In genomic region chr19:51687791-51688664, GRCh38 we compare ENCODE assay signal across 8 cellular contexts. TPM values are rescaled to one million over a fixed set of nuclear protein-coding genes. Genes with fewer than 3 reads are reported as not detected.
DNase-seq lines count a peak whose midpoint lies in the region; ATAC-seq and TF ChIP-seq lines count a peak whose summit lies in the region.

No MANE protein-coding gene starts in this region.

- ATAC-seq in HG03139 (IDR thresholded peaks at IDR 0.05; ENCODE audit: unreplicated experiment) (no peak), GM18873 (IDR thresholded peaks at IDR 0.05; ENCODE audit: low FRiP score, unreplicated experiment) (no peak)

- CTCF ChIA-PET in RWPE1 (lab: Yijun Ruan, JAX), result interaction anchor here (0.6 to 0.7 kb wide), 3 partner anchors 142 to 1150 kb away, joined by 3 to 4 read pairs (median 4); no protein-coding TSS in a partner anchor

- H3K9ac ChIP-seq in liver (ENCODE audit: low read depth in 1 of 2, low read length in 2 of 2), result peak overlapping the region in 1 of 2 donors; percentile 20

- H3K27ac ChIP-seq in RWPE1, result peak overlapping the region; percentile 99
- H3K27ac ChIP-seq in liver (ENCODE audit: low read depth in 1 of 2, low read length in 2 of 2), result peak overlapping the region; percentile 74 to 75
- H3K27ac ChIP-seq in substantia nigra (ENCODE audit: low read depth, low read length, poor library complexity, severe bottlenecking), result peak overlapping the region; percentile 98

- TF ChIP-seq CTCF in RWPE1 (conservative IDR thresholded peaks at IDR 0.05; ENCODE audit: low read depth) (no peak), liver (IDR thresholded peaks at IDR 0.05; ENCODE audit: low read depth, low read length, missing input control) (no peak)

- POLR2A ChIA-PET in RWPE1 (lab: Yijun Ruan, JAX; ENCODE audit: low non-redundant PET), result interaction anchor here (0.5 to 2.1 kb wide), 3 partner anchors 14 to 16 kb away, joined by 3 to 17 read pairs (median 3); no protein-coding TSS in a partner anchor

- H3K9me3 ChIP-seq in liver (ENCODE audit: control insufficient read depth in 4 of 4, low read length in 3 of 4), result no peaks in the 10 kb centered on the region

- H3K27me3 ChIP-seq in liver (ENCODE audit: control insufficient read depth in 4 of 4, insufficient read depth in 4 of 4, low read length in 3 of 4), result peaks cover 0 to 8% (median 2%) of the 10 kb centered on the region in 4 donors

- H3K36me3 ChIP-seq in liver (ENCODE audit: control insufficient read depth in 4 of 4, insufficient read depth in 3 of 4, low read depth in 1 of 4, low read length in 3 of 4), result no peaks in the 10 kb centered on the region

- no peak for TF ChIP-seq RAD21 in liver (IDR thresholded peaks at IDR 0.05)

- peaks cover 0 to 6% (median 1%) of the 10 kb centered on the region in 4 donors for H3K4me1 ChIP-seq in liver (ENCODE audit: control insufficient read depth in 4 of 4, insufficient read depth in 4 of 4, low read length in 3 of 4)

- DNase-seq in NCI-H1417 (lab: John Stamatoyannopoulos, UW), result peak in 2 of 3 experiments; percentile 57 to 68
- DNase-seq in NCI-H1417 treated with DMSO at 0.1 percent for 48 hours (lab: John Stamatoyannopoulos, UW), result no peak
- peak; percentile 53 for DNase-seq in RWPE1 (ENCODE audit: low spot score)
- DNase-seq in dermis blood vessel endothelial cell, result peak; percentile 51
- DNase-seq in substantia nigra (lab: John Stamatoyannopoulos, UW), result peak in 40 of 49 donors; percentile 26 to 75 (median 50)

- 30% methylated on average over 22 of the region's 22 CpGs for WGBS in liver

- peak overlapping the region in 1 of 3 donors; percentile 1 for H3K4me3 ChIP-seq in liver (ENCODE audit: low read depth in 1 of 3, low read length in 3 of 3)

TF ChIP-seq in liver, 16 proteins besides CTCF, POLR2A, EP300 and RAD21:
- TF ChIP-seq NR2F2 (IDR thresholded peaks at IDR 0.05) (peak; percentile 31), ATF3 (IDR thresholded peaks at IDR 0.05) (no peak), SP1 (IDR thresholded peaks at IDR 0.05) (no peak)
- TF ChIP-seq, protein P1, sequence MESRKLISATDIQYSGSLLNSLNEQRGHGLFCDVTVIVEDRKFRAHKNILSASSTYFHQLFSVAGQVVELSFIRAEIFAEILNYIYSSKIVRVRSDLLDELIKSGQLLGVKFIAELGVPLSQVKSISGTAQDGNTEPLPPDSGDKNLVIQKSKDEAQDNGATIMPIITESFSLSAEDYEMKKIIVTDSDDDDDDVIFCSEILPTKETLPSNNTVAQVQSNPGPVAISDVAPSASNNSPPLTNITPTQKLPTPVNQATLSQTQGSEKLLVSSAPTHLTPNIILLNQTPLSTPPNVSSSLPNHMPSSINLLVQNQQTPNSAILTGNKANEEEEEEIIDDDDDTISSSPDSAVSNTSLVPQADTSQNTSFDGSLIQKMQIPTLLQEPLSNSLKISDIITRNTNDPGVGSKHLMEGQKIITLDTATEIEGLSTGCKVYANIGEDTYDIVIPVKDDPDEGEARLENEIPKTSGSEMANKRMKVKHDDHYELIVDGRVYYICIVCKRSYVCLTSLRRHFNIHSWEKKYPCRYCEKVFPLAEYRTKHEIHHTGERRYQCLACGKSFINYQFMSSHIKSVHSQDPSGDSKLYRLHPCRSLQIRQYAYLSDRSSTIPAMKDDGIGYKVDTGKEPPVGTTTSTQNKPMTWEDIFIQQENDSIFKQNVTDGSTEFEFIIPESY (IDR thresholded peaks at IDR 0.05), result no peak
- TF ChIP-seq, protein P2, sequence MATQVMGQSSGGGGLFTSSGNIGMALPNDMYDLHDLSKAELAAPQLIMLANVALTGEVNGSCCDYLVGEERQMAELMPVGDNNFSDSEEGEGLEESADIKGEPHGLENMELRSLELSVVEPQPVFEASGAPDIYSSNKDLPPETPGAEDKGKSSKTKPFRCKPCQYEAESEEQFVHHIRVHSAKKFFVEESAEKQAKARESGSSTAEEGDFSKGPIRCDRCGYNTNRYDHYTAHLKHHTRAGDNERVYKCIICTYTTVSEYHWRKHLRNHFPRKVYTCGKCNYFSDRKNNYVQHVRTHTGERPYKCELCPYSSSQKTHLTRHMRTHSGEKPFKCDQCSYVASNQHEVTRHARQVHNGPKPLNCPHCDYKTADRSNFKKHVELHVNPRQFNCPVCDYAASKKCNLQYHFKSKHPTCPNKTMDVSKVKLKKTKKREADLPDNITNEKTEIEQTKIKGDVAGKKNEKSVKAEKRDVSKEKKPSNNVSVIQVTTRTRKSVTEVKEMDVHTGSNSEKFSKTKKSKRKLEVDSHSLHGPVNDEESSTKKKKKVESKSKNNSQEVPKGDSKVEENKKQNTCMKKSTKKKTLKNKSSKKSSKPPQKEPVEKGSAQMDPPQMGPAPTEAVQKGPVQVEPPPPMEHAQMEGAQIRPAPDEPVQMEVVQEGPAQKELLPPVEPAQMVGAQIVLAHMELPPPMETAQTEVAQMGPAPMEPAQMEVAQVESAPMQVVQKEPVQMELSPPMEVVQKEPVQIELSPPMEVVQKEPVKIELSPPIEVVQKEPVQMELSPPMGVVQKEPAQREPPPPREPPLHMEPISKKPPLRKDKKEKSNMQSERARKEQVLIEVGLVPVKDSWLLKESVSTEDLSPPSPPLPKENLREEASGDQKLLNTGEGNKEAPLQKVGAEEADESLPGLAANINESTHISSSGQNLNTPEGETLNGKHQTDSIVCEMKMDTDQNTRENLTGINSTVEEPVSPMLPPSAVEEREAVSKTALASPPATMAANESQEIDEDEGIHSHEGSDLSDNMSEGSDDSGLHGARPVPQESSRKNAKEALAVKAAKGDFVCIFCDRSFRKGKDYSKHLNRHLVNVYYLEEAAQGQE (IDR thresholded peaks at IDR 0.05), result no peak

RNA-seq across cellular contexts. Expression of gene SPACA6, which starts 5.1 kb away (rescaled TPM):
- total RNA-seq in dermis blood vessel endothelial cell (3.5 and 12.9 TPM in 2 replicates), liver (1 to 10 TPM; 1.5 to 2.5 TPM)
- 1 to 10 TPM in 1 of 2 donors, under 1 TPM in 1; 0.92 to 1.2 TPM for polyA plus RNA-seq in liver

RNA-seq across cellular contexts. Expression of gene HAS1, which starts 35.8 kb away (rescaled TPM):
- 0.14 and 0.17 TPM in 2 replicates for total RNA-seq in dermis blood vessel endothelial cell
- total RNA-seq in liver, result under 1 TPM in 1 of 2 donors, not detected in 1; 0.05 TPM
- under 1 TPM in 1 of 2 donors, not detected in 1; 0.07 TPM for polyA plus RNA-seq in liver

RNA-seq across cellular contexts. Expression of gene SIGLEC14, which starts 41.4 kb away (rescaled TPM):
- total RNA-seq in dermis blood vessel endothelial cell (not detected in 2 replicates), liver (1 to 10 TPM; 1.7 to 6.9 TPM)
- polyA plus RNA-seq in liver, result 1 to 10 TPM in 1 of 2 donors, not detected in 1; 3.2 TPM

RNA-seq across cellular contexts. Expression of gene SIGLEC5, which starts 57.8 kb away (rescaled TPM):
- total RNA-seq in dermis blood vessel endothelial cell (not detected in 2 replicates), liver (under 1 TPM in 1 of 2 donors, not detected in 1; 0.70 TPM)
- polyA plus RNA-seq in liver, result under 1 TPM in 1 of 2 donors, not detected in 1; 0.42 TPM
